In genomic region chr2:25615395-25615794, GRCh38 we compare ENCODE assay signal across 32 cellular contexts.
"Had no signal": no experiment of that assay in that cellular context is flagged by ENCODE, and none has a peak within 500 bp of the region (broad histone marks: within the 10 kb centered on the region; RNA-seq: fewer than 3 reads in every experiment).

No MANE protein-coding gene starts in this region.

- FAIRE-seq: astrocyte, keratinocyte had no signal

- H3K4me1 Mint-ChIP-seq: activated CD4-positive, alpha-beta T cell treated with anti-CD3 and anti-CD28 coated beads, Interleukin-2, amount 10 ng/mL, durations not matched to agents 7 days and 5 days; stimulated activated naive CD8-positive, alpha-beta T cell treated with anti-CD3 and anti-CD28 coated beads, Interleukin-15, amount 100 ng/mL, for 72 hours had no signal

- DNase-seq: activated CD4-positive, alpha-beta memory T cell treated with anti-CD3 and anti-CD28 coated beads, Interleukin-2, amount 10 ng/mL, durations not matched to agents 7 days and 5 days; activated CD4-positive, alpha-beta T cell treated with anti-CD3 and anti-CD28 coated beads for 1 hour; activated CD4-positive, alpha-beta T cell treated with anti-CD3 and anti-CD28 coated beads, Interleukin-2, amount 10 ng/mL, durations not matched to agents 7 days and 5 days; activated CD8-positive, alpha-beta memory T cell treated with anti-CD3 and anti-CD28 coated beads, Interleukin-2, amount 50 U/mL, for 48 hours; activated gamma-delta T cell; activated naive CD4-positive, alpha-beta T cell treated with anti-CD3 and anti-CD28 coated beads, Interleukin-2, amount 50 U/mL, for 16 hours; activated T-cell treated with anti-CD3 and anti-CD28 coated beads, Interleukin-2, amount 50 U/mL, for 24 hours; amniotic stem cell; brain microvascular endothelial cell; caudate nucleus; cortex of kidney; gastrocnemius medialis; glutamatergic neuron; left colon; mammary epithelial cell; retina; sigmoid colon; stimulated activated CD4-positive, alpha-beta T cell treated with anti-CD3 and anti-CD28 coated beads, Interleukin-1b, Interleukin-23, amount 100 ng/mL, for 48 hours; stimulated activated CD4-positive, alpha-beta T cell treated with anti-CD3 and anti-CD28 coated beads, Interleukin-4, amount 100 ng/mL, for 4 hours; stimulated activated CD8-positive, alpha-beta memory T cell treated with anti-CD3 and anti-CD28 coated beads, Interleukin-4, amount 100 ng/mL, for 48 hours; stimulated activated naive CD8-positive, alpha-beta T cell treated with anti-CD3 and anti-CD28 coated beads, Interleukin-15, amount 100 ng/mL, for 72 hours; substantia nigra; T-helper 2 cell had no signal

- H3K27me3 Mint-ChIP-seq: activated CD4-positive, alpha-beta memory T cell treated with anti-CD3 and anti-CD28 coated beads, Interleukin-2, amount 10 ng/mL, durations not matched to agents 7 days and 5 days; activated CD4-positive, alpha-beta T cell treated with anti-CD3 and anti-CD28 coated beads, Interleukin-2, amount 10 ng/mL, durations not matched to agents 7 days and 5 days; activated T-cell treated with anti-CD3 and anti-CD28 coated beads, Interleukin-2, amount 50 U/mL, for 24 hours; stimulated activated memory B cell treated with anti-CD40 and anti-IgM and Interleukin-4, amounts not matched to agents 10 μg/mL and 1 μg/mL and 100 μg/mL, for 72 hours; stimulated activated naive CD8-positive, alpha-beta T cell treated with anti-CD3 and anti-CD28 coated beads, Interleukin-15, amount 100 ng/mL, for 72 hours; type B pancreatic cell had no signal

- H3K9me3 ChIP-seq: gastrocnemius medialis, neutrophil, sigmoid colon, vagina had no signal

- H3K36me3 ChIP-seq: brain microvascular endothelial cell, gastrocnemius medialis, neutrophil, sigmoid colon, vagina had no signal

- H3K27ac ChIP-seq: brain microvascular endothelial cell, epithelial cell of prostate, gastrocnemius medialis, neutrophil, sigmoid colon, vagina had no signal

- H3K27ac Mint-ChIP-seq: activated CD4-positive, alpha-beta memory T cell treated with anti-CD3 and anti-CD28 coated beads, Interleukin-2, amount 10 ng/mL, durations not matched to agents 7 days and 5 days; activated CD4-positive, alpha-beta T cell treated with anti-CD3 and anti-CD28 coated beads, Interleukin-2, amount 10 ng/mL, durations not matched to agents 7 days and 5 days; activated T-cell treated with anti-CD3 and anti-CD28 coated beads, Interleukin-2, amount 50 U/mL, for 24 hours; stimulated activated memory B cell treated with anti-CD40 and anti-IgM and Interleukin-4, amounts not matched to agents 10 μg/mL and 1 μg/mL and 100 μg/mL, for 72 hours; stimulated activated naive CD8-positive, alpha-beta T cell treated with anti-CD3 and anti-CD28 coated beads, Interleukin-15, amount 100 ng/mL, for 72 hours; type B pancreatic cell had no signal

- H3K27me3 ChIP-seq: brain microvascular endothelial cell, gastrocnemius medialis, neutrophil, sigmoid colon, vagina had no signal

- H3K4me3 ChIP-seq: gastrocnemius medialis, sigmoid colon, smooth muscle cell, vagina had no signal

- H3K9me3 Mint-ChIP-seq: activated CD4-positive, alpha-beta memory T cell treated with anti-CD3 and anti-CD28 coated beads, Interleukin-2, amount 10 ng/mL, durations not matched to agents 7 days and 5 days; activated CD4-positive, alpha-beta T cell treated with anti-CD3 and anti-CD28 coated beads, Interleukin-2, amount 10 ng/mL, durations not matched to agents 7 days and 5 days; activated T-cell treated with anti-CD3 and anti-CD28 coated beads, Interleukin-2, amount 50 U/mL, for 24 hours; stimulated activated memory B cell treated with anti-CD40 and anti-IgM and Interleukin-4, amounts not matched to agents 10 μg/mL and 1 μg/mL and 100 μg/mL, for 72 hours; stimulated activated naive CD8-positive, alpha-beta T cell treated with anti-CD3 and anti-CD28 coated beads, Interleukin-15, amount 100 ng/mL, for 72 hours; type B pancreatic cell had no signal

- H3K4me3 Mint-ChIP-seq: activated CD4-positive, alpha-beta memory T cell treated with anti-CD3 and anti-CD28 coated beads, Interleukin-2, amount 10 ng/mL, durations not matched to agents 7 days and 5 days; activated CD4-positive, alpha-beta T cell treated with anti-CD3 and anti-CD28 coated beads, Interleukin-2, amount 10 ng/mL, durations not matched to agents 7 days and 5 days; activated T-cell treated with anti-CD3 and anti-CD28 coated beads, Interleukin-2, amount 50 U/mL, for 24 hours; nephron; stimulated activated memory B cell treated with anti-CD40 and anti-IgM and Interleukin-4, amounts not matched to agents 10 μg/mL and 1 μg/mL and 100 μg/mL, for 72 hours; stimulated activated naive CD8-positive, alpha-beta T cell treated with anti-CD3 and anti-CD28 coated beads, Interleukin-15, amount 100 ng/mL, for 72 hours; type B pancreatic cell had no signal
